In genomic region chr4:139300431-139301142, GRCh38 we compare ENCODE assay signal across 1 cellular context.
A peak's percentile ranks its signal among the peaks of the same experiment; 100 is the strongest.
TF ChIP-seq lines count a peak whose summit lies in the region.

No MANE protein-coding gene starts in this region.

TF ChIP-seq in K562, 482 proteins besides CTCF, POLR2A, EP300 and RAD21 (continued from another document and continues in another):
- TF ChIP-seq ARID4B (CRISPR knock-in tag; IDR thresholded peaks at IDR 0.05) (no peak), RBM25 (IDR thresholded peaks at IDR 0.05; ENCODE audit: low read depth, low read length, severe bottlenecking) (no peak), ARNT (IDR thresholded peaks at IDR 0.05) (0 out of 4 replicates have a peak, but pooled peaks of 1 of the 2 experiments have one; percentile 19), ZFP36 (IDR thresholded peaks at IDR 0.05; ENCODE audit: low read depth, low read length, partially characterized antibody) (no peak), NR4A1 (CRISPR knock-in tag; IDR thresholded peaks at IDR 0.05) (no peak), NR4A1 (tag; IDR thresholded peaks at IDR 0.05) (no peak), AFF1 (IDR thresholded peaks at IDR 0.05; ENCODE audit: low read depth in 1 of 2, partially characterized antibody in 2 of 2) (peak; percentile 71 to 80), USF1 (CRISPR knock-in tag; IDR thresholded peaks at IDR 0.05) (no peak), RBFOX2 (IDR thresholded peaks at IDR 0.05; ENCODE audit: low read depth, low read length) (no peak), CXXC5 (CRISPR knock-in tag; IDR thresholded peaks at IDR 0.05) (no peak), DMBX1 (CRISPR knock-in tag; IDR thresholded peaks at IDR 0.05; ENCODE audit: borderline replicate concordance) (no peak), CBX3 (IDR thresholded peaks at IDR 0.05; ENCODE audit: borderline replicate concordance in 1 of 2, low read length in 2 of 2) (no peak), ZNF444 (CRISPR knock-in tag; IDR thresholded peaks at IDR 0.05) (no peak), ZNF766 (CRISPR knock-in tag; conservative IDR thresholded peaks at IDR 0.05) (0 out of 2 replicates have a peak, but pooled peaks have one; percentile 19), BMI1 (IDR thresholded peaks at IDR 0.05; ENCODE audit: low read length) (no peak), DLX4 (CRISPR knock-in tag; IDR thresholded peaks at IDR 0.05) (no peak), PHF8 (IDR thresholded peaks at IDR 0.05; ENCODE audit: borderline replicate concordance, low read length) (no peak), MAZ (CRISPR knock-in tag; conservative IDR thresholded peaks at IDR 0.05 in 1 of 2, IDR thresholded peaks at IDR 0.05 in 1 of 2) (no peak), CHCHD3 (CRISPR knock-in tag; IDR thresholded peaks at IDR 0.05) (no peak), PML (IDR thresholded peaks at IDR 0.05; ENCODE audit: low read length) (no peak), RFX5 (IDR thresholded peaks at IDR 0.05; ENCODE audit: low read depth, low read length) (no peak), ZNF785 (CRISPR knock-in tag; IDR thresholded peaks at IDR 0.05) (no peak), PHB2 (IDR thresholded peaks at IDR 0.05; ENCODE audit: low read depth) (no peak), KDM5B (IDR thresholded peaks at IDR 0.05; ENCODE audit: insufficient replicate concordance, low read depth, low read length) (no peak), ARID1B (IDR thresholded peaks at IDR 0.05) (peak; percentile 12; the same call in 1 of the 2 replicates), SETDB1 (IDR thresholded peaks at IDR 0.05; ENCODE audit: low read length) (no peak), SIN3B (IDR thresholded peaks at IDR 0.05; ENCODE audit: low read depth) (no peak), GATA2 (CRISPR knock-in tag; IDR thresholded peaks at IDR 0.05) (no peak), POLR2AphosphoS5 (IDR thresholded peaks at IDR 0.05; ENCODE audit: control insufficient read depth, insufficient read depth, low read depth, low read length) (no peak), HMBOX1 (IDR thresholded peaks at IDR 0.05) (peak; percentile 74), KAT8 (IDR thresholded peaks at IDR 0.05; ENCODE audit: low read depth) (no peak), HOXB6 (CRISPR knock-in tag; IDR thresholded peaks at IDR 0.05; ENCODE audit: borderline replicate concordance) (no peak), EHMT2 (IDR thresholded peaks at IDR 0.05) (no peak), HCFC1 (IDR thresholded peaks at IDR 0.05; ENCODE audit: low read depth, low read length) (no peak), ZNF445 (CRISPR knock-in tag; IDR thresholded peaks at IDR 0.05; ENCODE audit: low read depth) (no peak), SREBF1 (IDR thresholded peaks at IDR 0.05; ENCODE audit: borderline replicate concordance, low read depth, low read length) (no peak)
- TF ChIP-seq, protein P1, sequence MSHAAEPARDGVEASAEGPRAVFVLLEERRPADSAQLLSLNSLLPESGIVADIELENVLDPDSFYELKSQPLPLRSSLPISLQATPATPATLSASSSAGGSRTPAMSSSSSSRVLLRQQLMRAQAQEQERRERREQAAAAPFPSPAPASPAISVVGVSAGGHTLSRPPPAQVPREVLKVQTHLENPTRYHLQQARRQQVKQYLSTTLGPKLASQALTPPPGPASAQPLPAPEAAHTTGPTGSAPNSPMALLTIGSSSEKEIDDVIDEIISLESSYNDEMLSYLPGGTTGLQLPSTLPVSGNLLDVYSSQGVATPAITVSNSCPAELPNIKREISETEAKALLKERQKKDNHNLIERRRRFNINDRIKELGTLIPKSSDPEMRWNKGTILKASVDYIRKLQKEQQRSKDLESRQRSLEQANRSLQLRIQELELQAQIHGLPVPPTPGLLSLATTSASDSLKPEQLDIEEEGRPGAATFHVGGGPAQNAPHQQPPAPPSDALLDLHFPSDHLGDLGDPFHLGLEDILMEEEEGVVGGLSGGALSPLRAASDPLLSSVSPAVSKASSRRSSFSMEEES (CRISPR knock-in tag; IDR thresholded peaks at IDR 0.05), result no peak
- TF ChIP-seq, protein P2, sequence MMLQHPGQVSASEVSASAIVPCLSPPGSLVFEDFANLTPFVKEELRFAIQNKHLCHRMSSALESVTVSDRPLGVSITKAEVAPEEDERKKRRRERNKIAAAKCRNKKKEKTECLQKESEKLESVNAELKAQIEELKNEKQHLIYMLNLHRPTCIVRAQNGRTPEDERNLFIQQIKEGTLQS (IDR thresholded peaks at IDR 0.05), result peak; percentile 79
- TF ChIP-seq, protein P2 (CRISPR knock-in tag; conservative IDR thresholded peaks at IDR 0.05), result no peak
- TF ChIP-seq, protein P3, sequence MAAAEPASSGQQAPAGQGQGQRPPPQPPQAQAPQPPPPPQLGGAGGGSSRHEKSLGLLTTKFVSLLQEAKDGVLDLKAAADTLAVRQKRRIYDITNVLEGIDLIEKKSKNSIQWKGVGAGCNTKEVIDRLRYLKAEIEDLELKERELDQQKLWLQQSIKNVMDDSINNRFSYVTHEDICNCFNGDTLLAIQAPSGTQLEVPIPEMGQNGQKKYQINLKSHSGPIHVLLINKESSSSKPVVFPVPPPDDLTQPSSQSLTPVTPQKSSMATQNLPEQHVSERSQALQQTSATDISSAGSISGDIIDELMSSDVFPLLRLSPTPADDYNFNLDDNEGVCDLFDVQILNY (CRISPR knock-in tag; IDR thresholded peaks at IDR 0.05), result no peak
- TF ChIP-seq, protein P4, sequence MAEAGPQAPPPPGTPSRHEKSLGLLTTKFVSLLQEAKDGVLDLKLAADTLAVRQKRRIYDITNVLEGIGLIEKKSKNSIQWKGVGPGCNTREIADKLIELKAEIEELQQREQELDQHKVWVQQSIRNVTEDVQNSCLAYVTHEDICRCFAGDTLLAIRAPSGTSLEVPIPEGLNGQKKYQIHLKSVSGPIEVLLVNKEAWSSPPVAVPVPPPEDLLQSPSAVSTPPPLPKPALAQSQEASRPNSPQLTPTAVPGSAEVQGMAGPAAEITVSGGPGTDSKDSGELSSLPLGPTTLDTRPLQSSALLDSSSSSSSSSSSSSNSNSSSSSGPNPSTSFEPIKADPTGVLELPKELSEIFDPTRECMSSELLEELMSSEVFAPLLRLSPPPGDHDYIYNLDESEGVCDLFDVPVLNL (CRISPR knock-in tag; IDR thresholded peaks at IDR 0.05; ENCODE audit: low read depth), result no peak
- TF ChIP-seq, protein P5, sequence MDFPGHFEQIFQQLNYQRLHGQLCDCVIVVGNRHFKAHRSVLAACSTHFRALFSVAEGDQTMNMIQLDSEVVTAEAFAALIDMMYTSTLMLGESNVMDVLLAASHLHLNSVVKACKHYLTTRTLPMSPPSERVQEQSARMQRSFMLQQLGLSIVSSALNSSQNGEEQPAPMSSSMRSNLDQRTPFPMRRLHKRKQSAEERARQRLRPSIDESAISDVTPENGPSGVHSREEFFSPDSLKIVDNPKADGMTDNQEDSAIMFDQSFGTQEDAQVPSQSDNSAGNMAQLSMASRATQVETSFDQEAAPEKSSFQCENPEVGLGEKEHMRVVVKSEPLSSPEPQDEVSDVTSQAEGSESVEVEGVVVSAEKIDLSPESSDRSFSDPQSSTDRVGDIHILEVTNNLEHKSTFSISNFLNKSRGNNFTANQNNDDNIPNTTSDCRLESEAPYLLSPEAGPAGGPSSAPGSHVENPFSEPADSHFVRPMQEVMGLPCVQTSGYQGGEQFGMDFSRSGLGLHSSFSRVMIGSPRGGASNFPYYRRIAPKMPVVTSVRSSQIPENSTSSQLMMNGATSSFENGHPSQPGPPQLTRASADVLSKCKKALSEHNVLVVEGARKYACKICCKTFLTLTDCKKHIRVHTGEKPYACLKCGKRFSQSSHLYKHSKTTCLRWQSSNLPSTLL (IDR thresholded peaks at IDR 0.05), result no peak; the same call in 1 of the 2 replicates
- TF ChIP-seq, protein P6, sequence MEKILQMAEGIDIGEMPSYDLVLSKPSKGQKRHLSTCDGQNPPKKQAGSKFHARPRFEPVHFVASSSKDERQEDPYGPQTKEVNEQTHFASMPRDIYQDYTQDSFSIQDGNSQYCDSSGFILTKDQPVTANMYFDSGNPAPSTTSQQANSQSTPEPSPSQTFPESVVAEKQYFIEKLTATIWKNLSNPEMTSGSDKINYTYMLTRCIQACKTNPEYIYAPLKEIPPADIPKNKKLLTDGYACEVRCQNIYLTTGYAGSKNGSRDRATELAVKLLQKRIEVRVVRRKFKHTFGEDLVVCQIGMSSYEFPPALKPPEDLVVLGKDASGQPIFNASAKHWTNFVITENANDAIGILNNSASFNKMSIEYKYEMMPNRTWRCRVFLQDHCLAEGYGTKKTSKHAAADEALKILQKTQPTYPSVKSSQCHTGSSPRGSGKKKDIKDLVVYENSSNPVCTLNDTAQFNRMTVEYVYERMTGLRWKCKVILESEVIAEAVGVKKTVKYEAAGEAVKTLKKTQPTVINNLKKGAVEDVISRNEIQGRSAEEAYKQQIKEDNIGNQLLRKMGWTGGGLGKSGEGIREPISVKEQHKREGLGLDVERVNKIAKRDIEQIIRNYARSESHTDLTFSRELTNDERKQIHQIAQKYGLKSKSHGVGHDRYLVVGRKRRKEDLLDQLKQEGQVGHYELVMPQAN (IDR thresholded peaks at IDR 0.05; ENCODE audit: borderline replicate concordance), result no peak; the same call in 1 of the 2 replicates
